ENCODE assay signal across 18 cellular contexts in the genomic region with DNA sequence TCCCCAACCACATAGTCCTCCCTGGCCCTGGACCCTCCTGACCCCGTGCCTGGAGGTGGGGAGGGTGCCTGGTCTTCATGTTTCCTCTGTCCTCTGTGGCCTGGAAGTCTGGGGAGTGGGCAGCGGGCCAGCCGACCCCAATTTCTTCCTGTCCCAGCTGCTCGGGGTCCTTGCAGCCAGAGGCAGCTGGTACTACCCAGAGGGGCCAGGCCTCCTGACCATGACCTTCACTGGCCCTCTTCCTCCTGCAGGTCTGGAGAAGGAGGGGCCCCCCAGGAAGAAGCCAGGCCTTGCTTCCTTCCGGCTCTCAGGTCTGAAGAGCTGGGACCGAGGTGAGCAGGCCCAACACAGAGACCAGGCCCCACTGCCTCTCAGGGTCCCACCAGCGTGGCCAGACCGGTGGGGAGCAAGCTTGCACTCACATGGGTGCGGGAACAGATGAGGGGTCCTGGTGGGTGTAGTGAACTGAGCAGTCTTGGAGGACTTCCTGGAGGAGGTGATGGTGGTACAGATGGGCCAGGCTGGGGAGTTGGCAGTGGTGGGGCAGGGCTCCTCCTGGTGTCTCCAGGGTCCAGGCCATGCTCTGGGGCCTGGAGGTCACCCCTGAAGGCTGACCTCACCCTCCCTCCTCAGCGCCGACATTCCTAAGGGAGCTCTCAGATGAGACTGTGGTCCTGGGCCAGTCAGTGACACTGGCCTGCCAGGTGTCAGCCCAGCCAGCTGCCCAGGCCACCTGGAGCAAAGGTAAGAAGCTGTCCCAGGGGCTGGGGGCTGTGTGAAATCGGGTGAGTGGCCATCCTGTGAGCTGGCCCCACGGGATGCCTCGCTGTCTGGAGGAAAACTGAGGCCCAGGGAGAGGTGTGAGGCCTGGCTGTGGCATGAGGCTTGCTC. TPM values are rescaled to one million over a fixed set of nuclear protein-coding genes. Genes with fewer than 3 reads are reported as not detected.
DNase-seq lines count a peak whose midpoint lies in the region; ATAC-seq, FAIRE-seq and TF ChIP-seq lines count a peak whose summit lies in the region.
"Had no signal": no experiment of that assay in that cellular context is flagged by ENCODE, and none has a peak within 500 bp of the region (broad histone marks: within the 10 kb centered on the region; RNA-seq: fewer than 3 reads in every experiment).

No MANE protein-coding gene starts in this region.

- in situ Hi-C loops in IMR-90 (cut with MboI; ENCODE audit: low sequenced_read_pairs), result no loop called here

- ATAC-seq in IMR-90 (ENCODE audit: low read depth) (no peak), lower lobe of right lung (no peak)

- WGBS in IMR-90 (ENCODE audit: extremely low coverage in 2 of 2, insufficient read length in 1 of 2), 2 experiments, result no CpG with 5 or more reads among the region's 14 CpGs
- WGBS in esophagus squamous epithelium, 2 donors, result 77 to 83% methylated on average over 2 to 9 of the region's 14 CpGs
- 81 to 87% (median 87%) methylated on average over 14 of the region's 14 CpGs for WGBS in small intestine, 3 donors

- TF ChIP-seq RAD21 in IMR-90 (IDR thresholded peaks at IDR 0.05; ENCODE audit: low read length), result no peak

- H4K20me1 ChIP-seq in IMR-90 (ENCODE audit: insufficient read depth, low read length), result no peaks in the 10 kb centered on the region

- peak overlapping the region; percentile 45; the same call in 1 of the 2 replicates for H3K27ac ChIP-seq in IMR-90 (ENCODE audit: insufficient read depth, low read length)
- peak overlapping the region in 3 of 4 donors; percentile 59 to 89 (median 65) for H3K27ac ChIP-seq in esophagus squamous epithelium
- peak overlapping the region; percentile 24 for H3K27ac ChIP-seq in lower lobe of right lung
- peak overlapping the region; percentile 69 to 72 for H3K27ac ChIP-seq in tibial artery
- H3K27ac ChIP-seq in small intestine (ENCODE audit: low read depth in 1 of 2, low read length in 1 of 2), result no peak overlapping the region
- H3K27ac ChIP-seq: neural progenitor cell had no signal

- H3K4me2 ChIP-seq in IMR-90 (ENCODE audit: low read depth, low read length), result no peak overlapping the region
- H3K4me2 ChIP-seq: neural progenitor cell had no signal

- H3K56ac ChIP-seq in IMR-90 (ENCODE audit: extremely low read depth, insufficient read depth, low read length), result no peak overlapping the region

- TF ChIP-seq CTCF in IMR-90 (conservative IDR thresholded peaks at IDR 0.05; ENCODE audit: low read depth, low read length) (no peak), esophagus squamous epithelium (IDR thresholded peaks at IDR 0.05) (no peak), lower lobe of right lung (IDR thresholded peaks at IDR 0.05) (no peak), tibial artery (IDR thresholded peaks at IDR 0.05) (no peak)

- peaks cover 13% of the 10 kb centered on the region; the same call in 1 of the 2 replicates for H3K4me1 ChIP-seq in IMR-90 (ENCODE audit: control insufficient read depth, insufficient read depth, low read length)
- peaks cover 9 to 48% (median 14%) of the 10 kb centered on the region in 3 donors for H3K4me1 ChIP-seq in esophagus squamous epithelium
- peaks cover 3% of the 10 kb centered on the region for H3K4me1 ChIP-seq in lower lobe of right lung
- H3K4me1 ChIP-seq in tibial artery, result peaks cover 0 to 31% (median 23%) of the 10 kb centered on the region in 4 donors
- H3K4me1 ChIP-seq in small intestine (ENCODE audit: control insufficient read depth in 2 of 2, insufficient read depth in 1 of 2, low read depth in 1 of 2, low read length in 1 of 2), result no peaks in the 10 kb centered on the region
- H3K4me1 ChIP-seq: neural progenitor cell had no signal

- no peaks in the 10 kb centered on the region for H3K79me1 ChIP-seq in IMR-90 (ENCODE audit: low read depth in 1 of 2, low read length in 2 of 2)

- no peak for FAIRE-seq in small intestine (lab: Jason Lieb, UNC)

- H2BK20ac ChIP-seq in IMR-90 (ENCODE audit: low read depth, low read length), result no peak overlapping the region

- dilution Hi-C loops in IMR-90 (cut with HindIII; ENCODE audit: low sequenced_read_pairs, unreplicated experiment), result no loop called here

- H3K36me3 ChIP-seq in IMR-90 (ENCODE audit: control insufficient read depth, insufficient read depth, low read length) (peaks cover 3% of the 10 kb centered on the region; the same call in 1 of the 2 replicates), esophagus squamous epithelium (no peaks in the 10 kb centered on the region), lower lobe of right lung (no peaks in the 10 kb centered on the region), tibial artery (no peaks in the 10 kb centered on the region), small intestine (ENCODE audit: control insufficient read depth in 2 of 2, insufficient read depth in 2 of 2, low read length in 2 of 2) (no peaks in the 10 kb centered on the region)
- H3K36me3 ChIP-seq: HAP-1, neural progenitor cell had no signal

- peak overlapping the region; percentile 35; the same call in 1 of the 2 replicates for H2BK120ac ChIP-seq in IMR-90 (ENCODE audit: low read depth, low read length)

- H3K27me3 ChIP-seq in IMR-90 (ENCODE audit: control insufficient read depth, insufficient read depth, low read length) (no peaks in the 10 kb centered on the region), esophagus squamous epithelium (peaks cover 0 to 4% (median 0%) of the 10 kb centered on the region in 4 donors), lower lobe of right lung (ENCODE audit: low read depth) (peaks cover 5% of the 10 kb centered on the region), tibial artery (peaks cover 0 to 39% of the 10 kb centered on the region in 2 donors), small intestine (ENCODE audit: control insufficient read depth in 2 of 2, insufficient read depth in 2 of 2, low read length in 2 of 2) (no peaks in the 10 kb centered on the region)

- H4K91ac ChIP-seq in IMR-90 (ENCODE audit: insufficient read depth, low read depth, low read length), result no peak overlapping the region

- H2BK15ac ChIP-seq in IMR-90 (ENCODE audit: low read depth, low read length), result no peak overlapping the region

- H3K23ac ChIP-seq in IMR-90 (ENCODE audit: low read depth, low read length), result no peak overlapping the region

- no peak overlapping the region for H3K4me3 ChIP-seq in IMR-90 (ENCODE audit: insufficient read depth, low read depth, low read length)
- no peak overlapping the region for H3K4me3 ChIP-seq in esophagus squamous epithelium
- H3K4me3 ChIP-seq in lower lobe of right lung, result no peak overlapping the region
- H3K4me3 ChIP-seq in tibial artery, result no peak overlapping the region
- H3K4me3 ChIP-seq in small intestine (ENCODE audit: low read depth in 1 of 2, low read length in 2 of 2), result no peak overlapping the region
- H3K4me3 ChIP-seq: HAP-1, neural progenitor cell had no signal

- no peak overlapping the region for H3K18ac ChIP-seq in IMR-90 (ENCODE audit: low read depth, low read length)

- CTCF ChIA-PET in IMR-90 (lab: Yijun Ruan, JAX), result no interaction called here
- CTCF ChIA-PET in HEK293T (lab: Yijun Ruan, JAX), result no interaction called here

- H3K9ac ChIP-seq in IMR-90 (ENCODE audit: low read depth, low read length), result no peak overlapping the region
- H3K9ac ChIP-seq: neural progenitor cell had no signal

- POLR2A ChIA-PET in IMR-90 (lab: Charles Lee; ENCODE audit: unreplicated experiment) (no interaction called here), HEK293T (lab: Yijun Ruan, JAX) (no interaction called here)

- H4K8ac ChIP-seq in IMR-90 (ENCODE audit: low read depth in 2 of 2, low read length in 2 of 2), result no peak overlapping the region

- DNase-seq in IMR-90 (no peak), esophagus squamous epithelium (lab: John Stamatoyannopoulos, UW) (no peak), lower lobe of right lung (peak; percentile 45), tibial artery (peak in 1 of 2 donors; percentile 67), HEK293T (ENCODE audit: extremely low spot score) (no peak), NCI-H1105 (lab: John Stamatoyannopoulos, UW) (no peak), NOMO-1 treated with DMSO at 0.1 percent for 48 hours (lab: John Stamatoyannopoulos, UW; ENCODE audit: unreplicated experiment) (no peak), small intestine (no peak)
- DNase-seq: activated CD4-positive, alpha-beta T cell treated with anti-CD3 and anti-CD28 coated beads for 48 hours; activated naive CD4-positive, alpha-beta T cell; islet precursor cell; NCI-H1105 treated with DMSO at 0.1 percent for 48 hours; NCI-H2171; NCI-H82; stimulated activated CD4-positive, alpha-beta T cell treated with anti-CD3 and anti-CD28 coated beads, Interleukin-4, amount 100 ng/mL, for 24 hours had no signal

- H3K9me3 ChIP-seq in IMR-90 (ENCODE audit: control insufficient read depth, insufficient read depth, low read length) (no peaks in the 10 kb centered on the region; the same call in 1 of the 2 replicates), esophagus squamous epithelium (no peaks in the 10 kb centered on the region), lower lobe of right lung (no peaks in the 10 kb centered on the region), tibial artery (no peaks in the 10 kb centered on the region), small intestine (ENCODE audit: control insufficient read depth, low read depth) (no peaks in the 10 kb centered on the region)
- H3K9me3 ChIP-seq: HAP-1 had no signal

- H2BK5ac ChIP-seq in IMR-90 (ENCODE audit: low read depth, low read length, poor library complexity, severe bottlenecking), result no peak overlapping the region

- 0 out of 2 replicates have a peak, but pooled peaks cover 4% of the 10 kb centered on the region for H3K9me1 ChIP-seq in IMR-90 (ENCODE audit: insufficient read depth, low read length)

- intact Hi-C loops in IMR-90 (cut with micrococcal nuclease) (no loop called here), esophagus squamous epithelium (cut with DNase I) (no loop called here), lower lobe of right lung (cut with DNase I) (no loop called here), tibial artery (cut with DNase I; ENCODE audit: low total_unique reads) (loop anchor here (10.0 kb wide), 1 partner anchor 111 kb away; a partner anchor contains a TSS)

- no peak overlapping the region for H3K4ac ChIP-seq in IMR-90 (ENCODE audit: low read depth, low read length)

- H2AFZ ChIP-seq in IMR-90 (replicated peaks; ENCODE audit: low read length, poor library complexity), result peak overlapping the region; percentile 23
- H2AFZ ChIP-seq: neural progenitor cell had no signal

- peak overlapping the region; percentile 66; the same call in 1 of the 2 replicates for H2AK5ac ChIP-seq in IMR-90 (ENCODE audit: low read depth, low read length)

- H3K14ac ChIP-seq in IMR-90 (replicated peaks; ENCODE audit: low read depth, low read length), result no peak overlapping the region; the same call in 1 of the 2 replicates

- no TSS peak for BruUV-seq in IMR-90 (replicated peaks; lab: Mats Ljungman, UMichigan)

- TF ChIP-seq POLR2A in IMR-90 (IDR thresholded peaks at IDR 0.05; ENCODE audit: low read depth, low read length) (no peak), esophagus squamous epithelium (IDR thresholded peaks at IDR 0.05) (no peak)

- H2AK9ac ChIP-seq in IMR-90 (replicated peaks; ENCODE audit: low read depth, low read length, poor library complexity), result peak overlapping the region; percentile 70

- H4K5ac ChIP-seq in IMR-90 (ENCODE audit: low read depth, low read length), result no peak overlapping the region; the same call in 1 of the 2 replicates

RNA-seq across cellular contexts. Expression of a gene that starts 32.7 kb away (rescaled TPM):
- total RNA-seq in IMR-90 (2012; rRNA removed) (6.8 and 7.2 TPM in 2 replicates), esophagus squamous epithelium (10 to 100 TPM; 15.2 to 30.8 (median 20.6) TPM), lower lobe of right lung (26.2 TPM)
- polyA plus RNA-seq in IMR-90 (2012; rRNA removed) (15.1 and 16.2 TPM in 2 replicates), small intestine (10 to 100 TPM; 16.8 to 21.6 (median 19.1) TPM)
- 14.7 and 18.5 TPM in 2 replicates for polyA plus RNA-seq in IMR-90 (2012; cell fraction: cytosol; rRNA removed)
- polyA plus RNA-seq in IMR-90 (2012; cell fraction: nucleus; rRNA removed; ENCODE audit: low replicate concordance), result 28.2 and 54.2 TPM in 2 replicates

RNA-seq across cellular contexts. Expression of a gene that starts 42.7 kb away (rescaled TPM):
- total RNA-seq in IMR-90 (2012; rRNA removed), result not detected in 2 replicates
- 0.26 and 0.39 TPM in 2 replicates for polyA plus RNA-seq in IMR-90 (2012; rRNA removed)
- polyA plus RNA-seq in IMR-90 (2012; cell fraction: cytosol; rRNA removed), result 0.06 and 0.11 TPM in 2 replicates
- 2.9 and 3.3 TPM in 2 replicates for polyA plus RNA-seq in IMR-90 (2012; cell fraction: nucleus; rRNA removed; ENCODE audit: low replicate concordance)
- 1 to 10 TPM in 2 of 4 donors, under 1 TPM in 2; 0.13 to 3.0 (median 0.99) TPM for total RNA-seq in esophagus squamous epithelium
- 2.6 TPM for total RNA-seq in lower lobe of right lung
- under 1 TPM in 1 of 3 donors, not detected in 2; 0.48 TPM for polyA plus RNA-seq in small intestine
- total RNA-seq: LHCN-M2 had no signal

Comparison
In these comparisons a context has a peak if more than half of its experiments do, and no peak if none do; other contexts are left out.
1. H3K27ac ChIP-seq: peak in IMR-90 (single experiment), esophagus squamous epithelium (3 of 4), lower lobe of right lung (single experiment) and tibial artery (2 of 2); none in small intestine (0 of 2).